ENCODE assay signal across 13 cellular contexts in genomic region chr2:156672569-156673270, GRCh38.
"Had no signal": no experiment of that assay in that cellular context is flagged by ENCODE, and none has a peak within 500 bp of the region (broad histone marks: within the 10 kb centered on the region; RNA-seq: fewer than 3 reads in every experiment).

No MANE protein-coding gene starts in this region.

- H3K36me3 ChIP-seq: right lobe of liver, stomach, upper lobe of left lung had no signal

- H3K9me3 ChIP-seq: testis had no signal

- DNase-seq: activated naive CD8-positive, alpha-beta T cell treated with anti-CD3 and anti-CD28 coated beads for 36 hours; aorta; dorsolateral prefrontal cortex; hippocampal formation; kidney glomerular epithelial cell; psoas muscle; right lobe of liver; stimulated activated CD4-positive, alpha-beta T cell treated with anti-CD3 and anti-CD28 coated beads, Interleukin-1b, Interleukin-23, amount 100 ng/mL, for 48 hours; stomach; testis; upper lobe of left lung had no signal

- ATAC-seq: activated CD4-positive, CD25-positive, alpha-beta regulatory T cell treated with anti-CD3 and anti-CD28 coated beads, Interleukin-2, amount 50 U/mL, for 24 hours; esophagus mucosa; psoas muscle had no signal

- H3K27ac ChIP-seq: dorsolateral prefrontal cortex, psoas muscle, right lobe of liver, stomach, testis, upper lobe of left lung had no signal

- H3K27me3 ChIP-seq: dorsolateral prefrontal cortex, right lobe of liver, stomach, testis, upper lobe of left lung had no signal

- H3K4me3 ChIP-seq: dorsolateral prefrontal cortex, psoas muscle, right lobe of liver, stomach, testis, upper lobe of left lung had no signal

- H3K4me1 ChIP-seq: psoas muscle, right lobe of liver, stomach, testis, upper lobe of left lung had no signal
